19 cellular contexts compared by ENCODE assay signal in the genomic region with DNA sequence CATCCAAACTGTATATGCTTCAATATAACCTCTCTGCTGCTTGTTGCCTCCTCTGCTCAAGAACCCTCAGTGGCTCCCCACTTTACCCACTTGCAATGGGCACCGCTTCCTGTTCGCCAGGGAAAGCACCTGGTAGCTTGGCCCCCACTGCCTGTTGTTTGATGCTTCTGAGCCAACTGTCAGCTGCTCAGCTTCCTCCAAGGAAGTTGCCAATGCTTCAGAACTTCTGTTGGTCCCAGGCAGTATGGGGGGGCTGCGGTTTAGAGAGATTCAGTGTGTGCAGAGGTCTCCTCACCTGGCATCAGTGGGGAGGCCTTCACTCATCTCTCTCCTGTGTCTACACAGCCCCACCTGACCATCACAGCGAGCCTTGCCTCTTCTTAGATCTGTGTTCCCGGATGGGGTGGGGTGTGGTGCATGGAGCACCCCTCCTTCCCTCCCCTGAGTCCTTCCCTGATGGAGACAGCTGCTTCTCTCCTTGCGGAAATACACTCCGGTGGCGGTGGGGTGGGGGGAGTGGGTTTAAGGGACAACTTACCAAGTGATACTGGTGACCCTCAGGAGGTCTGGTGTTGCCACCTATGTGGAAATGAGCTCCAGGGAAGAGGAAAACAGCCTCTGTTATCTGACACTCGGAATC.
"Had no signal": no experiment of that assay in that cellular context is flagged by ENCODE, and none has a peak within 500 bp of the region (broad histone marks: within the 10 kb centered on the region; RNA-seq: fewer than 3 reads in every experiment).

No MANE protein-coding gene starts in this region.

- ATAC-seq: right lobe of liver, upper lobe of right lung had no signal

- DNase-seq: activated B cell treated with CpG ODN at 0.5 μM for 24 hours; activated effector memory CD4-positive, alpha-beta T cell treated with anti-CD3 and anti-CD28 coated beads, Interleukin-2, amount 50 U/mL, for 16 hours; activated T-cell treated with anti-CD3 and anti-CD28 coated beads, Interleukin-2, amount 50 U/mL, for 24 hours; foreskin melanocyte; head of caudate nucleus; immature natural killer cell; mesendoderm; nephron progenitor cell; ovary; right lobe of liver; stimulated activated CD4-positive, alpha-beta T cell treated with anti-CD3 and anti-CD28 coated beads, Interleukin-4, amount 100 ng/mL, for 4 hours; stimulated activated CD8-positive, alpha-beta memory T cell treated with anti-CD3 and anti-CD28 coated beads, Interleukin-4, amount 100 ng/mL, for 48 hours; testis; upper lobe of right lung had no signal

- H3K4me2 ChIP-seq: smooth muscle cell had no signal

- H3K4me1 Mint-ChIP-seq: activated B cell treated with CpG ODN at 0.5 μM for 24 hours, immature natural killer cell had no signal

- H3K36me3 ChIP-seq: ascending aorta, breast epithelium, ovary, right lobe of liver, upper lobe of right lung had no signal

- H3K27me3 Mint-ChIP-seq: activated B cell treated with CpG ODN at 0.5 μM for 24 hours; activated T-cell treated with anti-CD3 and anti-CD28 coated beads, Interleukin-2, amount 50 U/mL, for 24 hours; stimulated activated naive CD8-positive, alpha-beta T cell treated with anti-CD3 and anti-CD28 coated beads, Interleukin-15, Interleukin-2, amounts not matched to agents 100 ng/mL and 50 ng/mL, for 24 hours had no signal

- H3K9me3 ChIP-seq: ascending aorta, breast epithelium, ovary, right lobe of liver, testis, upper lobe of right lung had no signal

- H3K27me3 ChIP-seq: ascending aorta, breast epithelium, ovary, right lobe of liver, testis, upper lobe of right lung had no signal

- H3K4me1 ChIP-seq: ascending aorta, breast epithelium, upper lobe of right lung had no signal

- H3K27ac ChIP-seq: ascending aorta, breast epithelium, epithelial cell of prostate, ovary, right lobe of liver, testis, upper lobe of right lung had no signal

- H3K27ac Mint-ChIP-seq: activated B cell treated with CpG ODN at 0.5 μM for 24 hours; activated T-cell treated with anti-CD3 and anti-CD28 coated beads, Interleukin-2, amount 50 U/mL, for 24 hours; immature natural killer cell; nephron progenitor cell; stimulated activated naive CD8-positive, alpha-beta T cell treated with anti-CD3 and anti-CD28 coated beads, Interleukin-15, Interleukin-2, amounts not matched to agents 100 ng/mL and 50 ng/mL, for 24 hours had no signal

- H3K4me3 Mint-ChIP-seq: activated B cell treated with CpG ODN at 0.5 μM for 24 hours; activated T-cell treated with anti-CD3 and anti-CD28 coated beads, Interleukin-2, amount 50 U/mL, for 24 hours; immature natural killer cell; nephron progenitor cell; stimulated activated naive CD8-positive, alpha-beta T cell treated with anti-CD3 and anti-CD28 coated beads, Interleukin-15, Interleukin-2, amounts not matched to agents 100 ng/mL and 50 ng/mL, for 24 hours had no signal

- H3K4me3 ChIP-seq: ascending aorta, breast epithelium, ovary, right lobe of liver, smooth muscle cell, testis, upper lobe of right lung had no signal

- H3K9me3 Mint-ChIP-seq: activated T-cell treated with anti-CD3 and anti-CD28 coated beads, Interleukin-2, amount 50 U/mL, for 24 hours; immature natural killer cell; stimulated activated naive CD8-positive, alpha-beta T cell treated with anti-CD3 and anti-CD28 coated beads, Interleukin-15, Interleukin-2, amounts not matched to agents 100 ng/mL and 50 ng/mL, for 24 hours had no signal
